In the genomic region with DNA sequence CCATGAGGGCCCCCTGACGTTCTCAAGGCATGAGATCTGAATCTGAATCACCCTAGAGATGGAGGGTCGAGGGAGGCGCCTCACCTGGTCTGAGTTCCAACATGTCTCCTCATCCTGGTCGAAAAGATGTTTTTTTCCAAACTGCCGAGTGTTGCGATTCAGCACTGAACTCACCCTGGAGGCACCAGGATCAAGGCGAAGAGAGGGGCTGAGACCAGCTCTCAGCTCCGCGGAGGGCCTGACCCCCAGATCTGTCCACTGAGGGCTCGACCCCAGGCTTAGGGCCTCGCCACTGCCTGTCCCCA, we compare ENCODE assay signal across 8 cellular contexts. TPM values are rescaled to one million over a fixed set of nuclear protein-coding genes. Genes with fewer than 3 reads are reported as not detected.
A peak's percentile ranks its signal among the peaks of the same experiment; 100 is the strongest.
DNase-seq lines count a peak whose midpoint lies in the region; ATAC-seq and TF ChIP-seq lines count a peak whose summit lies in the region.

No MANE protein-coding gene starts in this region.

- H3K36me3 ChIP-seq in KMS-11 (ENCODE audit: insufficient read depth): no peaks in the 10 kb centered on the region
- no peaks in the 10 kb centered on the region for H3K36me3 ChIP-seq in neural progenitor cell

- H3K4me2 ChIP-seq in KMS-11: peak overlapping the region; percentile 96
- H3K4me2 ChIP-seq in neural progenitor cell: peak overlapping the region; percentile 83

- peaks cover 17% of the 10 kb centered on the region for H3K27me3 Mint-ChIP-seq in neural progenitor cell (ENCODE audit: insufficient read depth, low read depth)

- H3K4me3 Mint-ChIP-seq in neural progenitor cell: peak overlapping the region; percentile 90

- H4K20me1 ChIP-seq in KMS-11 (ENCODE audit: insufficient read depth) (no peaks in the 10 kb centered on the region), neural progenitor cell (ENCODE audit: low read depth) (peaks cover 4% of the 10 kb centered on the region)

- H3K4me3 ChIP-seq in GM12875 (ENCODE audit: low read depth, low read length) (peak overlapping the region; percentile 55), KMS-11 (IDR thresholded peaks at IDR 0.05; ENCODE audit: insufficient read depth, low read depth, low read length) (no peak overlapping the region), dorsolateral prefrontal cortex (peak overlapping the region; percentile 52 to 89 (median 75)), neural progenitor cell (peak overlapping the region; percentile 60)

- H3K9ac ChIP-seq in KMS-11 (peak overlapping the region; percentile 78), neural progenitor cell (peak overlapping the region; percentile 47)

- H3K79me2 ChIP-seq in KMS-11 (ENCODE audit: insufficient read depth, low read depth): peaks cover 13% of the 10 kb centered on the region; the same call in 1 of the 2 replicates
- H3K79me2 ChIP-seq in neural progenitor cell (ENCODE audit: low read depth): no peaks in the 10 kb centered on the region

- TF ChIP-seq CTCF in GM12875 (IDR thresholded peaks at IDR 0.05; ENCODE audit: borderline replicate concordance, insufficient read depth, low read depth, low read length) (no peak), KMS-11 (conservative IDR thresholded peaks at IDR 0.05; ENCODE audit: low read depth, low read length) (no peak), dorsolateral prefrontal cortex (IDR thresholded peaks at IDR 0.05 in 54 of 56, conservative IDR thresholded peaks at IDR 0.05 in 2 of 56; ENCODE audit: low read depth in 1 of 56, partially characterized antibody in 56 of 56) (no peak), neural progenitor cell (IDR thresholded peaks at IDR 0.05) (no peak)

- DNase-seq in dorsolateral prefrontal cortex (no peak), neural progenitor cell (ENCODE audit: low spot score) (peak; percentile 23), NCI-H2227 treated with DMSO at 0.1 percent for 48 hours (lab: John Stamatoyannopoulos, UW) (no peak), islet precursor cell (no peak), anterior cingulate cortex (lab: John Stamatoyannopoulos, UW) (no peak)

- H3K27ac ChIP-seq in KMS-11 (peak overlapping the region; percentile 60), dorsolateral prefrontal cortex (peak overlapping the region in 55 of 59 donors; percentile 37 to 88 (median 75)), neural progenitor cell (no peak overlapping the region)

- H3F3A ChIP-seq in neural progenitor cell (ENCODE audit: low read depth): peaks cover 26% of the 10 kb centered on the region

- no peak overlapping the region for H3K27ac Mint-ChIP-seq in neural progenitor cell

- H3K27me3 ChIP-seq in KMS-11 (ENCODE audit: insufficient read depth, low read depth): no peaks in the 10 kb centered on the region
- no peaks in the 10 kb centered on the region for H3K27me3 ChIP-seq in dorsolateral prefrontal cortex
- peaks cover 40% of the 10 kb centered on the region for H3K27me3 ChIP-seq in neural progenitor cell

- no peaks in the 10 kb centered on the region for H3K9me3 ChIP-seq in neural progenitor cell (ENCODE audit: low read depth)

- H3K4me1 Mint-ChIP-seq in neural progenitor cell: peaks cover 18% of the 10 kb centered on the region

- intact Hi-C loops in dorsolateral prefrontal cortex (cut with DNase I): loop anchor here in 1 of 2 donors (1.0 to 10.0 kb wide), 2 partner anchors 10 to 202 kb away; a partner anchor contains a TSS

- H2AFZ ChIP-seq in KMS-11 (ENCODE audit: low read depth) (peak overlapping the region; percentile 58; the same call in 1 of the 2 replicates), neural progenitor cell (replicated peaks) (no peak overlapping the region)

- no peak for ATAC-seq in GM18511 (IDR thresholded peaks at IDR 0.05; ENCODE audit: unreplicated experiment)

- H3K9me3 Mint-ChIP-seq in neural progenitor cell: peaks cover 2% of the 10 kb centered on the region

- H3K4me1 ChIP-seq in KMS-11 (ENCODE audit: low read depth, poor library complexity, severe bottlenecking) (no peaks in the 10 kb centered on the region), neural progenitor cell (peaks cover 4% of the 10 kb centered on the region)

- peaks cover 14% of the 10 kb centered on the region for H3K36me3 Mint-ChIP-seq in neural progenitor cell

RNA-seq across cellular contexts. Expression of a gene that starts 0.6 kb away (rescaled TPM):
- total RNA-seq in dorsolateral prefrontal cortex (10 to 100 TPM in 85 of 120 experiments, 1 to 10 TPM in 35; 6.3 to 17.2 (median 11.1) TPM), neural progenitor cell (ENCODE audit: low replicate concordance) (7.6 and 9.6 TPM in 2 replicates)

RNA-seq across cellular contexts. Expression of a gene that starts 9.1 kb away (rescaled TPM):
- total RNA-seq in dorsolateral prefrontal cortex (100 to 1,000 TPM in 51 of 120 experiments, 10 to 100 TPM in 69; 41.7 to 274 (median 96.1) TPM), neural progenitor cell (ENCODE audit: low replicate concordance) (4.8 and 12.9 TPM in 2 replicates)

RNA-seq across cellular contexts. Expression of a gene that starts 10.6 kb away (rescaled TPM):
- total RNA-seq in dorsolateral prefrontal cortex: 10 to 100 TPM; 25.2 to 73.9 (median 38.1) TPM
- 31.2 and 60.9 TPM in 2 replicates for total RNA-seq in neural progenitor cell (ENCODE audit: low replicate concordance)

RNA-seq across cellular contexts. Expression of a gene that starts 10.7 kb away (rescaled TPM):
- 10 to 100 TPM; 28.1 to 68.0 (median 47.0) TPM for total RNA-seq in dorsolateral prefrontal cortex
- 6.3 and 15.1 TPM in 2 replicates for total RNA-seq in neural progenitor cell (ENCODE audit: low replicate concordance)

RNA-seq across cellular contexts. Expression of a gene that starts 32.6 kb away (rescaled TPM):
- 1 to 10 TPM in 82 of 120 experiments, under 1 TPM in 28, not detected in 10; 0.33 to 5.3 (median 1.9) TPM for total RNA-seq in dorsolateral prefrontal cortex
- total RNA-seq in neural progenitor cell (ENCODE audit: low replicate concordance): 0.15 TPM in 1 of 2 replicates, not detected in the other
